ENCODE assay signal across 1 cellular context in the genomic region with DNA sequence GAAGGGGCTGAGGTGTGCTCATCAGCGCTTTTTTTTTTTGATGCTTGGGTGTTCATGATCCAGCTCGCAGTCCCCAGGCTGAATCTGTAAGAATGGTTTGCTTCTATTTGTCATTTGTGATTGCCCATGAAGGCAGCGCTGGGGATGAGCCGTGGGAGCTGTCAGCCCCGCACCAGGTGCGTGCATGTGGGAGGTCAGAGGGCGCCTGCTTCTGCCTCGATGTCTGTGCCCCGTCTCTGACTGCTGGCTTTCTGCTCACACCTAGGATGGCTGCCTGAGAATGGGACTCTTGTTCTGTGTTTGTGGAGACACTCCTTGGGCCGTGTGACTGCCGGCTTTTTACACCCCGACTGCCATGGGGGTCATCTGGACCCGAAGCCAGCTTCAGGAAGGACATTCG.
TF ChIP-seq lines count a peak whose summit lies in the region.

No MANE protein-coding gene starts in this region.

TF ChIP-seq in IMR-90, 13 proteins besides CTCF, POLR2A, EP300 and RAD21:
- TF ChIP-seq, protein P1, sequence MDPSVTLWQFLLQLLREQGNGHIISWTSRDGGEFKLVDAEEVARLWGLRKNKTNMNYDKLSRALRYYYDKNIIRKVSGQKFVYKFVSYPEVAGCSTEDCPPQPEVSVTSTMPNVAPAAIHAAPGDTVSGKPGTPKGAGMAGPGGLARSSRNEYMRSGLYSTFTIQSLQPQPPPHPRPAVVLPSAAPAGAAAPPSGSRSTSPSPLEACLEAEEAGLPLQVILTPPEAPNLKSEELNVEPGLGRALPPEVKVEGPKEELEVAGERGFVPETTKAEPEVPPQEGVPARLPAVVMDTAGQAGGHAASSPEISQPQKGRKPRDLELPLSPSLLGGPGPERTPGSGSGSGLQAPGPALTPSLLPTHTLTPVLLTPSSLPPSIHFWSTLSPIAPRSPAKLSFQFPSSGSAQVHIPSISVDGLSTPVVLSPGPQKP (IDR thresholded peaks at IDR 0.05; ENCODE audit: borderline replicate concordance, low read depth, low read length) = no peak
- TF ChIP-seq NFE2L2 (IDR thresholded peaks at IDR 0.05; ENCODE audit: low read depth, low read length) (no peak), BHLHE40 (IDR thresholded peaks at IDR 0.05; ENCODE audit: low read depth, low read length) (no peak), MAFK (IDR thresholded peaks at IDR 0.05; ENCODE audit: low read depth, low read length) (no peak), RFX5 (IDR thresholded peaks at IDR 0.05; ENCODE audit: low read depth, low read length) (no peak), CEBPB (IDR thresholded peaks at IDR 0.05; ENCODE audit: low read depth, low read length) (no peak), FOS (IDR thresholded peaks at IDR 0.05; ENCODE audit: low read depth, low read length) (no peak), CHD1 (IDR thresholded peaks at IDR 0.05; ENCODE audit: low read depth, low read length) (no peak), MAZ (IDR thresholded peaks at IDR 0.05; ENCODE audit: borderline replicate concordance, low read depth, low read length) (no peak), RCOR1 (IDR thresholded peaks at IDR 0.05; ENCODE audit: insufficient replicate concordance, low read length) (no peak), SMC3 (IDR thresholded peaks at IDR 0.05; ENCODE audit: low read depth, low read length) (no peak), MXI1 (IDR thresholded peaks at IDR 0.05; ENCODE audit: borderline replicate concordance, low read depth, low read length) (no peak)
- TF ChIP-seq, protein P2, sequence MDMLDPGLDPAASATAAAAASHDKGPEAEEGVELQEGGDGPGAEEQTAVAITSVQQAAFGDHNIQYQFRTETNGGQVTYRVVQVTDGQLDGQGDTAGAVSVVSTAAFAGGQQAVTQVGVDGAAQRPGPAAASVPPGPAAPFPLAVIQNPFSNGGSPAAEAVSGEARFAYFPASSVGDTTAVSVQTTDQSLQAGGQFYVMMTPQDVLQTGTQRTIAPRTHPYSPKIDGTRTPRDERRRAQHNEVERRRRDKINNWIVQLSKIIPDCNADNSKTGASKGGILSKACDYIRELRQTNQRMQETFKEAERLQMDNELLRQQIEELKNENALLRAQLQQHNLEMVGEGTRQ (IDR thresholded peaks at IDR 0.05; ENCODE audit: low read depth, low read length) = no peak
